1 cellular context compared by ENCODE assay signal in the genomic region with DNA sequence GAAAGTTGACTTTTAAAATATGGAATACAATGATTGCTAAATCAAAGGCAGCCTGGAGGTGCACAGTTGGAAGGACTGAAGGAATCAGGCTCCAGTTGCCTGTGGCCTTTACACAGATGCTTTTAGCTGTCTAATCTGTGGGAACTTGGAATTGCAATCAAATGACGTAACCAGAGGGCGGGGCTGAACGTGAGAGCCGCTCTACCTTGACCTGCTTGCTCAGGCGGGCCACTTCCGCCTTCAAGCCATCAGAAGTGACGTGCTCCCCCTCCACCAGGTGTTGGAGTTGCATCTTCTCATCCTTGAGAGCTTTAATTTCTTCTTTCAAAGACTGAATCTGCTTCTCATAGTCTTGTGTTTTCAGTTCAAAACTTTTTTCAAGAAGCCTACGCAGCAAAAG.
TF ChIP-seq lines count a peak whose summit lies in the region.

No MANE protein-coding gene starts in this region.

TF ChIP-seq in SK-N-SH treated with all-trans-retinoic acid at 6 μM for 48 hours, 23 proteins besides CTCF, POLR2A, EP300 and RAD21 (continued from another document):
- TF ChIP-seq, protein P1, sequence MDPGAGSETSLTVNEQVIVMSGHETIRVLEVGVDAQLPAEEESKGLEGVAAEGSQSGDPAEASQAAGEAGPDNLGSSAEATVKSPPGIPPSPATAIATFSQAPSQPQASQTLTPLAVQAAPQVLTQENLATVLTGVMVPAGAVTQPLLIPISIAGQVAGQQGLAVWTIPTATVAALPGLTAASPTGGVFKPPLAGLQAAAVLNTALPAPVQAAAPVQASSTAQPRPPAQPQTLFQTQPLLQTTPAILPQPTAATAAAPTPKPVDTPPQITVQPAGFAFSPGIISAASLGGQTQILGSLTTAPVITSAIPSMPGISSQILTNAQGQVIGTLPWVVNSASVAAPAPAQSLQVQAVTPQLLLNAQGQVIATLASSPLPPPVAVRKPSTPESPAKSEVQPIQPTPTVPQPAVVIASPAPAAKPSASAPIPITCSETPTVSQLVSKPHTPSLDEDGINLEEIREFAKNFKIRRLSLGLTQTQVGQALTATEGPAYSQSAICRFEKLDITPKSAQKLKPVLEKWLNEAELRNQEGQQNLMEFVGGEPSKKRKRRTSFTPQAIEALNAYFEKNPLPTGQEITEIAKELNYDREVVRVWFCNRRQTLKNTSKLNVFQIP (CRISPR knock-in tag; IDR thresholded peaks at IDR 0.05; ENCODE audit: borderline replicate concordance, low read depth): no peak
- TF ChIP-seq ZNF8 (CRISPR knock-in tag; IDR thresholded peaks at IDR 0.05) (no peak), ISL1 (CRISPR knock-in tag; IDR thresholded peaks at IDR 0.05) (no peak), ZNF565 (CRISPR knock-in tag; conservative IDR thresholded peaks at IDR 0.05; ENCODE audit: low read depth) (no peak), ESRRG (CRISPR knock-in tag; IDR thresholded peaks at IDR 0.05) (no peak)
